In the genomic region with DNA sequence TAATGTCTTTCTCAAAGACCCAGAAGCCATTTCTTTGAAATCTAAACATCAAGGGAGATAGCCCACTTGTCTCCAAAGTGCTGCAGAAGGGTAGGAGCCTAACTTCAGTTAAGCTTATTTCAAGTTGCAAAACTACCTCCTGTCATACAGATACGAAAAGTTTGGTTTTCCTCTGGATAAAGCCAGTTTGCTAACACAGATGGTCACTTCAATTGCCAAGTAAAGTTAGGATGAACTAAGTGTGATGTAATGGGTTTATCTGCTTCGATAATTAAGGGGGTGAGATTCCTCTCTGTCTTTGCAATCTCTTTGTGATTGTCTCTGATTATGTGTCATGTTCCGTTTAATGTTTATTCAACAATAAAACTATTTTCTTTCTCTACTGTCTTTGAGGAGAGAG, we compare ENCODE assay signal across 22 cellular contexts.
DNase-seq lines count a peak whose midpoint lies in the region; ATAC-seq, FAIRE-seq and TF ChIP-seq lines count a peak whose summit lies in the region.
"Had no signal": no experiment of that assay in that cellular context is flagged by ENCODE, and none has a peak within 500 bp of the region (broad histone marks: within the 10 kb centered on the region; RNA-seq: fewer than 3 reads in every experiment).

No MANE protein-coding gene starts in this region.

- dilution Hi-C loops in IMR-90 (cut with HindIII; ENCODE audit: low sequenced_read_pairs, unreplicated experiment) = no loop called here

- H3K4me3 ChIP-seq in IMR-90 (ENCODE audit: insufficient read depth, low read depth, low read length) (no peak overlapping the region), K562 (no peak overlapping the region), fibroblast of pulmonary artery (replicated peaks; ENCODE audit: low read depth, low read length) (no peak overlapping the region), osteoblast (ENCODE audit: insufficient read depth, low read length) (no peak overlapping the region), upper lobe of right lung (no peak overlapping the region)
- H3K4me3 ChIP-seq: BLaER1 treated with 17β-estradiol and CSF1 and Interleukin-3, amounts not matched to agents 10 nM and 100 nM had no signal

- H3K36me3 ChIP-seq in IMR-90 (ENCODE audit: control insufficient read depth, insufficient read depth, low read length) = no peaks in the 10 kb centered on the region
- no peaks in the 10 kb centered on the region for H3K36me3 ChIP-seq in K562 (ENCODE audit: control insufficient read depth, insufficient read depth, low read length)
- H3K36me3 ChIP-seq in osteoblast (ENCODE audit: insufficient read depth, low read length) = no peaks in the 10 kb centered on the region
- H3K36me3 ChIP-seq in upper lobe of right lung = no peaks in the 10 kb centered on the region
- H3K36me3 ChIP-seq: BLaER1 treated with 17β-estradiol and CSF1 and Interleukin-3, amounts not matched to agents 10 nM and 100 nM had no signal

- H2BK5ac ChIP-seq in IMR-90 (ENCODE audit: low read depth, low read length, poor library complexity, severe bottlenecking) = no peak overlapping the region

- no peaks in the 10 kb centered on the region for H3K9me1 ChIP-seq in IMR-90 (ENCODE audit: insufficient read depth, low read length)
- no peaks in the 10 kb centered on the region for H3K9me1 ChIP-seq in K562 (ENCODE audit: control insufficient read depth, insufficient read depth, low read length)

- no peak overlapping the region for H3K56ac ChIP-seq in IMR-90 (ENCODE audit: extremely low read depth, insufficient read depth, low read length)

- H3K9me3 ChIP-seq in IMR-90 (ENCODE audit: control insufficient read depth, insufficient read depth, low read length) (no peaks in the 10 kb centered on the region), K562 (replicated peaks; ENCODE audit: control insufficient read depth, insufficient read depth, low read depth, low read length) (no peaks in the 10 kb centered on the region), osteoblast (ENCODE audit: low read depth, low read length) (no peaks in the 10 kb centered on the region), upper lobe of right lung (no peaks in the 10 kb centered on the region)
- H3K9me3 ChIP-seq: BLaER1 treated with 17β-estradiol and CSF1 and Interleukin-3, amounts not matched to agents 10 nM and 100 nM had no signal

- H2BK15ac ChIP-seq in IMR-90 (ENCODE audit: low read depth, low read length) = no peak overlapping the region

- H3K79me1 ChIP-seq in IMR-90 (ENCODE audit: low read depth in 1 of 2, low read length in 2 of 2) = no peaks in the 10 kb centered on the region

- H3K9ac ChIP-seq in IMR-90 (ENCODE audit: low read depth, low read length) (no peak overlapping the region), K562 (ENCODE audit: insufficient read depth in 1 of 2, low read depth in 2 of 2, low read length in 2 of 2) (no peak overlapping the region)
- H3K9ac ChIP-seq: BLaER1 treated with 17β-estradiol and CSF1 and Interleukin-3, amounts not matched to agents 10 nM and 100 nM had no signal

- no peak overlapping the region for H2AFZ ChIP-seq in IMR-90 (replicated peaks; ENCODE audit: low read length, poor library complexity)
- 0 out of 2 replicates have a peak overlapping the region, but pooled peaks have one; percentile 26 for H2AFZ ChIP-seq in K562 (ENCODE audit: low read depth, low read length)
- peak overlapping the region; percentile 52 for H2AFZ ChIP-seq in osteoblast (ENCODE audit: low read length)

- H4K20me1 ChIP-seq in IMR-90 (ENCODE audit: insufficient read depth, low read length) = no peaks in the 10 kb centered on the region
- H4K20me1 ChIP-seq in K562 (replicated peaks; ENCODE audit: control insufficient read depth, insufficient read depth, low read length) = no peaks in the 10 kb centered on the region
- no peaks in the 10 kb centered on the region for H4K20me1 ChIP-seq in osteoblast (ENCODE audit: insufficient read depth, low read length)
- H4K20me1 ChIP-seq: BLaER1 treated with 17β-estradiol and CSF1 and Interleukin-3, amounts not matched to agents 10 nM and 100 nM had no signal

- H3K4ac ChIP-seq in IMR-90 (ENCODE audit: low read depth, low read length) = no peak overlapping the region

- WGBS in IMR-90 (ENCODE audit: extremely low coverage in 2 of 2, insufficient read length in 1 of 2), 2 experiments = no CpG with 5 or more reads among the region's 3 CpGs
- WGBS in K562 (ENCODE audit: insufficient coverage, low coverage, missing lambda C conversion rate) = 11% methylated on average over 3 of the region's 3 CpGs

- in situ Hi-C loops in IMR-90 (cut with MboI; ENCODE audit: low sequenced_read_pairs) (no loop called here), K562 (cut with MboI) (no loop called here)

- no peak overlapping the region for H3K27ac ChIP-seq in IMR-90 (ENCODE audit: insufficient read depth, low read length)
- H3K27ac ChIP-seq in K562 (ENCODE audit: extremely low read depth, low read depth, low read length) = no peak overlapping the region
- no peak overlapping the region for H3K27ac ChIP-seq in osteoblast (ENCODE audit: low read depth, low read length)
- no peak overlapping the region for H3K27ac ChIP-seq in upper lobe of right lung
- H3K27ac ChIP-seq: BLaER1 treated with 17β-estradiol and CSF1 and Interleukin-3, amounts not matched to agents 10 nM and 100 nM; HL-60 had no signal

- peak overlapping the region; percentile 29 for H3K18ac ChIP-seq in IMR-90 (ENCODE audit: low read depth, low read length)

- TF ChIP-seq POLR2A in IMR-90 (IDR thresholded peaks at IDR 0.05; ENCODE audit: low read depth, low read length) (no peak), K562 (conservative IDR thresholded peaks at IDR 0.05) (no peak)

- H4K8ac ChIP-seq in IMR-90 (ENCODE audit: low read depth in 2 of 2, low read length in 2 of 2) = no peak overlapping the region

- no peak for TF ChIP-seq EP300 in K562 (IDR thresholded peaks at IDR 0.05; ENCODE audit: low read length)

- peak overlapping the region; percentile 39; the same call in 1 of the 2 replicates for H2BK20ac ChIP-seq in IMR-90 (ENCODE audit: low read depth, low read length)

- ATAC-seq in IMR-90 (ENCODE audit: low read depth) (peak; percentile 21), K562 (no peak), upper lobe of right lung (no peak)
- ATAC-seq: SK-N-SH treated with all-trans-retinoic acid at 6 μM for 48 hours had no signal

- no peak overlapping the region for H4K5ac ChIP-seq in IMR-90 (ENCODE audit: low read depth, low read length)

- H3K4me2 ChIP-seq in IMR-90 (ENCODE audit: low read depth, low read length) (peak overlapping the region; percentile 71; the same call in 1 of the 2 replicates), K562 (ENCODE audit: insufficient read depth, low read length) (no peak overlapping the region), osteoblast (ENCODE audit: insufficient read depth, low read length) (peak overlapping the region; percentile 39)
- H3K4me2 ChIP-seq: BLaER1 treated with 17β-estradiol and CSF1 and Interleukin-3, amounts not matched to agents 10 nM and 100 nM had no signal

- H2AK5ac ChIP-seq in IMR-90 (ENCODE audit: low read depth, low read length) = no peak overlapping the region

- BruUV-seq in IMR-90 (replicated peaks; lab: Mats Ljungman, UMichigan) = no TSS peak
- no TSS peak for BruUV-seq in K562 (replicated peaks; lab: Mats Ljungman, UMichigan)

- no peaks in the 10 kb centered on the region for H3K27me3 ChIP-seq in IMR-90 (ENCODE audit: control insufficient read depth, insufficient read depth, low read length)
- H3K27me3 ChIP-seq in K562 (ENCODE audit: control insufficient read depth in 2 of 2, insufficient read depth in 2 of 2, low read length in 2 of 2) = no peaks in the 10 kb centered on the region
- no peaks in the 10 kb centered on the region for H3K27me3 ChIP-seq in osteoblast (ENCODE audit: insufficient read depth, low read length)
- no peaks in the 10 kb centered on the region for H3K27me3 ChIP-seq in upper lobe of right lung
- H3K27me3 ChIP-seq: BLaER1 treated with 17β-estradiol and CSF1 and Interleukin-3, amounts not matched to agents 10 nM and 100 nM had no signal

- H2BK120ac ChIP-seq in IMR-90 (ENCODE audit: low read depth, low read length) = no peak overlapping the region

- H2AK9ac ChIP-seq in IMR-90 (replicated peaks; ENCODE audit: low read depth, low read length, poor library complexity) = no peak overlapping the region

- H3K23ac ChIP-seq in IMR-90 (ENCODE audit: low read depth, low read length) = no peak overlapping the region

- TF ChIP-seq CTCF in IMR-90 (conservative IDR thresholded peaks at IDR 0.05; ENCODE audit: low read depth, low read length) (no peak), K562 (IDR thresholded peaks at IDR 0.05 in 2 of 3, conservative IDR thresholded peaks at IDR 0.05 in 1 of 3; ENCODE audit: insufficient read depth in 2 of 3, low read depth in 1 of 3, low read length in 3 of 3) (no peak), fibroblast of pulmonary artery (IDR thresholded peaks at IDR 0.05; ENCODE audit: low read length, missing control alignments) (no peak), osteoblast (IDR thresholded peaks at IDR 0.05; ENCODE audit: extremely low read depth, low read depth, low read length) (no peak), upper lobe of right lung (IDR thresholded peaks at IDR 0.05) (no peak)

- intact Hi-C loops in IMR-90 (cut with micrococcal nuclease) = no loop called here
- intact Hi-C loops in K562 (cut with micrococcal nuclease) = no loop called here
- intact Hi-C loops in upper lobe of right lung (cut with DNase I) = no loop called here

- H3K14ac ChIP-seq in IMR-90 (replicated peaks; ENCODE audit: low read depth, low read length) = no peak overlapping the region

- no peaks in the 10 kb centered on the region for H3K79me2 ChIP-seq in K562 (ENCODE audit: control insufficient read depth, insufficient read depth, low read length)
- H3K79me2 ChIP-seq in osteoblast (ENCODE audit: insufficient read depth, low read length) = no peaks in the 10 kb centered on the region

- DNase-seq in IMR-90 (peak; percentile 51), K562 (ENCODE audit: extremely low read depth in 1 of 4, low spot score in 3 of 4) (no peak), fibroblast of pulmonary artery (ENCODE audit: low read depth) (peak; percentile 30), osteoblast (ENCODE audit: insufficient read length, low spot score, missing footprints) (no peak), superior temporal gyrus (ENCODE audit: extremely low spot score) (no peak), upper lobe of right lung (no peak), Kasumi-1 (lab: John Stamatoyannopoulos, UW) (no peak), SW480 (ENCODE audit: low spot score) (no peak)
- DNase-seq: CD8-positive, alpha-beta memory T cell; H7; MM.1S; NCI-H1092; NCI-H146; NCI-H2029 treated with DMSO at 0.1 percent for 48 hours; NCI-H2171 treated with DMSO at 0.1 percent for 48 hours; NCI-H748 treated with DMSO at 0.1 percent for 48 hours; SHP77 had no signal

- POLR2A ChIA-PET in IMR-90 (lab: Charles Lee; ENCODE audit: unreplicated experiment) (no interaction called here), K562 (lab: Yijun Ruan, JAX) (no interaction called here)

- peak; percentile 55 for FAIRE-seq in K562 (lab: Jason Lieb, UNC)
- FAIRE-seq: D721Med, HTR-8/SVneo had no signal

- CTCF ChIA-PET in IMR-90 (lab: Yijun Ruan, JAX) = no interaction called here
- CTCF ChIA-PET in K562 (lab: Yijun Ruan, JAX; ENCODE audit: low intra/inter-chr PET ratio) = no interaction called here

- TF ChIP-seq RAD21 in IMR-90 (IDR thresholded peaks at IDR 0.05; ENCODE audit: low read length) (no peak), K562 (CRISPR knock-in tag; conservative IDR thresholded peaks at IDR 0.05 in 1 of 2, IDR thresholded peaks at IDR 0.05 in 1 of 2) (no peak)

- H3K4me1 ChIP-seq in IMR-90 (ENCODE audit: control insufficient read depth, insufficient read depth, low read length) (peaks cover 4% of the 10 kb centered on the region; the same call in 1 of the 2 replicates), K562 (replicated peaks in 1 of 2; ENCODE audit: control insufficient read depth in 2 of 2, insufficient read depth in 2 of 2, low read length in 2 of 2) (no peaks in the 10 kb centered on the region), osteoblast (ENCODE audit: insufficient read depth, low read length) (peaks cover 8% of the 10 kb centered on the region), upper lobe of right lung (no peaks in the 10 kb centered on the region)
- H3K4me1 ChIP-seq: BLaER1 treated with 17β-estradiol and CSF1 and Interleukin-3, amounts not matched to agents 10 nM and 100 nM had no signal

- no peak overlapping the region for H4K91ac ChIP-seq in IMR-90 (ENCODE audit: insufficient read depth, low read depth, low read length)

Comparison
In these comparisons a context has a peak if more than half of its experiments do, and no peak if none do; other contexts are left out.
1. DNase-seq: peak in IMR-90 (single experiment) and fibroblast of pulmonary artery (single experiment); none in K562 (0 of 4), osteoblast (single experiment), superior temporal gyrus (single experiment), upper lobe of right lung (single experiment), Kasumi-1 (0 of 2) and SW480 (single experiment).